ENCODE assay signal across 8 cellular contexts in genomic region chr12:109551108-109551507, GRCh38.
"Had no signal": no experiment of that assay in that cellular context is flagged by ENCODE, and none has a peak within 500 bp of the region (broad histone marks: within the 10 kb centered on the region; RNA-seq: fewer than 3 reads in every experiment).

No MANE protein-coding gene starts in this region.

- H3K27ac Mint-ChIP-seq: GM23338, HFFc6 had no signal

- H3K4me3 Mint-ChIP-seq: GM23338, H9, HFFc6 had no signal

- H3K9me3 Mint-ChIP-seq: GM23338, H9, HFFc6 had no signal

- H3K9me3 ChIP-seq: HAP-1 had no signal

- H3K9ac ChIP-seq: GM23248 had no signal

- H3K4me1 ChIP-seq: HAP-1 had no signal

- H3K27ac ChIP-seq: GM23248 had no signal

- H2AFZ ChIP-seq: GM23248, GM23338 had no signal

- H3K4me3 ChIP-seq: GM23248, GM23338, HAP-1 had no signal

- H3K36me3 ChIP-seq: HAP-1 had no signal

- DNase-seq: GM23248, GOT3, H7, H9, HCEC 1CT, HFFc6 had no signal

- H3K4me2 ChIP-seq: GM23338 had no signal
